8 cellular contexts compared by ENCODE assay signal in the genomic region with DNA sequence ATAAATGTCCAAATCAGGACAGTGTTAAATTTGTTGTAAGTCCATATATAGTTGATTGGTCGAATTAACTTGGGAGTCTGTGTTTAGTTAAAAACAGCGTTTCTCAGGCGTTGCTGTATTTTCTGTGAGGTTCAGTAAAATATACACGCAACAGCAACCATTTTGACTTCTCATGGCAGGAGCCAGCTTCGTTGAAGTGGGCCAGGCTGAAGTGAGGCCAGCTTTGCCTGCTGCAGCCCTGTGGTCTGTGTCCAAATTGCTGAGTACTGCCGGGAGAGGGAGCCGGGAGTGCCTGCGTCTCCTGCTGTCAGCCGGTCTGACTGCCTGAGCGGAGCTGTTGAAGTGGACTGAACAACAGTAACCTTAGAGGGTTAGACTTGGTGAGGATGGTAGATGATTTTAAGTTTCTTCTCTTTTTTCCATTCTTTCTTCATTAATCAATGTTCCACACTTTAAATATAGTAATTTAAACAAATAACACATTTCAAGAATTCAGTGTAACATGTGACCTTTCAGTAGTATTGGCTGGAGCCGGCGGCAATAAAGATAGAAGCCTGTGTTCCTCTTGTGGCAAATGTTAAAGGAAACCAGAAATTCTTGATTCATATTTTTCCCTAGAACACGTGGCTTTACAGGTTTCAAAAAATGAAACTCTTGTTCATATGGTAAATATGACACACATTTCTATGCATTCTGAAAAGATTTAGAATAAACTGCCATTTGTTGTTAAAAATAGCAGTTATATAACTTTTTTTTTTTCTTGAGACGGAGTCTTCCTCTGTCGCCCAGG. TPM values are rescaled to one million over a fixed set of nuclear protein-coding genes. Genes with fewer than 3 reads are reported as not detected.
DNase-seq lines count a peak whose midpoint lies in the region; ATAC-seq and TF ChIP-seq lines count a peak whose summit lies in the region.

No MANE protein-coding gene starts in this region.

- no peaks in the 10 kb centered on the region for H3K27me3 ChIP-seq in HUES64 (ENCODE audit: insufficient read depth, low read length)
- H3K27me3 ChIP-seq in heart left ventricle: no peaks in the 10 kb centered on the region
- H3K27me3 ChIP-seq in psoas muscle (ENCODE audit: insufficient read depth in 3 of 3, low read length in 2 of 3): no peaks in the 10 kb centered on the region

- H3K27ac ChIP-seq in HUES64 (ENCODE audit: low read depth, low read length) (peak overlapping the region; percentile 37; the same call in 1 of the 2 replicates), heart left ventricle (peak overlapping the region in 11 of 12 donors; percentile 36 to 78 (median 70)), psoas muscle (peak overlapping the region; percentile 82)

- 80% methylated on average over 14 of the region's 15 CpGs for WGBS in HUES64
- WGBS in heart left ventricle, 4 donors: 28 to 36% (median 32%) methylated on average over 15 of the region's 15 CpGs
- whole genome bisulfite sequencing in psoas muscle, 3 donors: 16 to 21% (median 18%) methylated on average over 15 of the region's 15 CpGs

- ATAC-seq in heart left ventricle: peak; percentile 92 to 96 (median 94)
- ATAC-seq in psoas muscle: peak; percentile 92 to 97 (median 94)
- ATAC-seq in GM21447 (IDR thresholded peaks at IDR 0.05; ENCODE audit: unreplicated experiment): no peak
- no peak for ATAC-seq in HG03139 (IDR thresholded peaks at IDR 0.05; ENCODE audit: unreplicated experiment)

- TF ChIP-seq CTCF in heart left ventricle (IDR thresholded peaks at IDR 0.05) (peak; percentile 30 to 76 (median 48)), psoas muscle (IDR thresholded peaks at IDR 0.05) (peak; percentile 52)

- peak; percentile 96 for DNase-seq in AG08396 (ENCODE audit: low spot score)
- DNase-seq in amygdala (lab: John Stamatoyannopoulos, UW): peak in 46 of 56 donors; percentile 12 to 84 (median 50)
- peak in 4 of 5 donors; percentile 81 to 91 (median 86) for DNase-seq in heart left ventricle
- DNase-seq in psoas muscle: peak; percentile 82 to 91
- no peak for DNase-seq in NCI-H1048 (lab: John Stamatoyannopoulos, UW)

- peaks cover 19% of the 10 kb centered on the region for H3K36me3 ChIP-seq in HUES64 (ENCODE audit: insufficient read depth, low read length)
- peaks cover 0 to 14% (median 3%) of the 10 kb centered on the region in 9 donors for H3K36me3 ChIP-seq in heart left ventricle
- peaks cover 0 to under 1% of the 10 kb centered on the region in 2 donors for H3K36me3 ChIP-seq in psoas muscle (ENCODE audit: insufficient read depth in 1 of 2, low read depth in 1 of 2)

- H3K9ac ChIP-seq in HUES64 (ENCODE audit: low read depth, low read length): no peak overlapping the region

- H3K4me3 ChIP-seq in HUES64 (ENCODE audit: low read length) (no peak overlapping the region), heart left ventricle (no peak overlapping the region), psoas muscle (peak overlapping the region; percentile 23)

- no peak for TF ChIP-seq POLR2A in heart left ventricle (IDR thresholded peaks at IDR 0.05)

- H3K4me1 ChIP-seq in HUES64 (ENCODE audit: insufficient read depth, low read length) (peaks cover 18% of the 10 kb centered on the region; the same call in 1 of the 2 replicates), heart left ventricle (peaks cover 3 to 77% (median 37%) of the 10 kb centered on the region in 12 donors), psoas muscle (peaks cover 29% of the 10 kb centered on the region)

- intact Hi-C loops in heart left ventricle (cut with DNase I): loop anchor here in 2 of 10 donors (5.0 to 10.0 kb wide), 2 partner anchors 36 to 72 kb away; no protein-coding TSS in a partner anchor
- intact Hi-C loops in psoas muscle (cut with DNase I): no loop called here

- H3K9me3 ChIP-seq in HUES64 (ENCODE audit: insufficient read depth, low read depth, low read length): no peaks in the 10 kb centered on the region
- H3K9me3 ChIP-seq in heart left ventricle: no peaks in the 10 kb centered on the region
- no peaks in the 10 kb centered on the region for H3K9me3 ChIP-seq in psoas muscle

RNA-seq across cellular contexts. Expression of gene ZNF750, which starts 37.0 kb away (rescaled TPM):
- not detected for polyA plus RNA-seq in HUES64 (2013, experiment 1 of 2)
- not detected for polyA plus RNA-seq in HUES64 (2013, experiment 2 of 2)
- total RNA-seq in heart left ventricle: under 1 TPM in 2 of 9 donors, not detected in 7; 0.31 to 0.38 TPM
- polyA plus RNA-seq in heart left ventricle: under 1 TPM; 0.08 to 0.17 TPM
- total RNA-seq in psoas muscle: 1 to 10 TPM in 3 of 4 donors, not detected in 1; 1.8 to 6.3 (median 2.7) TPM
- 1 to 10 TPM in 2 of 3 donors, under 1 TPM in 1; 0.79 to 5.1 (median 1.4) TPM for polyA plus RNA-seq in psoas muscle

Comparison
In these comparisons a context has a peak if more than half of its experiments do, and no peak if none do; other contexts are left out.
1. ATAC-seq: peak in heart left ventricle (4 of 4) and psoas muscle (4 of 4); none in GM21447 (single experiment) and HG03139 (single experiment).
2. Peak in every context shown above with its lines, with median percentiles within 50 percentile points of each other: H3K27ac ChIP-seq.